ENCODE assay signal across 17 cellular contexts in genomic region chr12:117361312-117361670, GRCh38. TPM values are rescaled to one million over a fixed set of nuclear protein-coding genes. Genes with fewer than 3 reads are reported as not detected.
A peak's percentile ranks its signal among the peaks of the same experiment; 100 is the strongest.
DNase-seq lines count a peak whose midpoint lies in the region; ATAC-seq, FAIRE-seq and TF ChIP-seq lines count a peak whose summit lies in the region.
"Had no signal": no experiment of that assay in that cellular context is flagged by ENCODE, and none has a peak within 500 bp of the region (broad histone marks: within the 10 kb centered on the region; RNA-seq: fewer than 3 reads in every experiment).

TSS of gene NOS1 (minus strand) at chr12:117361626. CDS start at chr12:117331069, 30,557 bp downstream.

- H3K79me2 ChIP-seq in K562 (ENCODE audit: control insufficient read depth, insufficient read depth, low read length) = no peaks in the 10 kb centered on the region

- in situ Hi-C loops in K562 (cut with MboI) = no loop called here

- peak within 1 kb of the TSS; percentile 94 for H3K4me3 ChIP-seq in HUES6 (ENCODE audit: low read depth, low read length)
- no peak within 1 kb of the TSS for H3K4me3 ChIP-seq in K562

- intact Hi-C loops in K562 (cut with micrococcal nuclease) = loop anchor here (10.0 kb wide), 1 partner anchor 126 kb away; no protein-coding TSS in a partner anchor

- no peak for TF ChIP-seq CTCF in K562 (IDR thresholded peaks at IDR 0.05 in 2 of 3, conservative IDR thresholded peaks at IDR 0.05 in 1 of 3; ENCODE audit: insufficient read depth in 2 of 3, low read depth in 1 of 3, low read length in 3 of 3)

- H3K27ac ChIP-seq in HUES6 (ENCODE audit: low read depth, low read length) = no peak within 1 kb of the TSS
- no peak within 1 kb of the TSS for H3K27ac ChIP-seq in K562 (ENCODE audit: extremely low read depth, low read depth, low read length)
- H3K27ac ChIP-seq: C4-2B had no signal

- DNase-seq in K562 (ENCODE audit: extremely low read depth in 1 of 4, low spot score in 3 of 4) (no peak), iPS-NIHi7 (ENCODE audit: extremely low spot score) (peak; percentile 45), retina (peak; percentile 29), NOMO-1 treated with DMSO at 0.1 percent for 48 hours (lab: John Stamatoyannopoulos, UW; ENCODE audit: unreplicated experiment) (no peak), NCI-H1092 (lab: John Stamatoyannopoulos, UW) (no peak), cerebellar cortex (ENCODE audit: low spot score) (no peak)
- DNase-seq in activated CD4-positive, CD25-positive, alpha-beta regulatory T cell treated with anti-CD3 and anti-CD28 coated beads, Interleukin-2, amount 50 U/mL, for 72 hours = no peak
- DNase-seq: activated CD8-positive, alpha-beta T cell treated with anti-CD3 and anti-CD28 coated beads for 36 hours; activated effector memory CD4-positive, alpha-beta T cell treated with anti-CD3 and anti-CD28 coated beads, Interleukin-2, amount 50 U/mL, for 16 hours; GDM1; Kasumi-1; NCI-H526 treated with DMSO at 0.1 percent for 48 hours; stimulated activated CD4-positive, alpha-beta T cell treated with anti-CD3 and anti-CD28 coated beads, Interleukin-4, amount 100 ng/mL, for 24 hours; T1000 had no signal

- no peak for ATAC-seq in K562
- ATAC-seq: activated CD8-positive, alpha-beta T cell treated with anti-CD3 and anti-CD28 coated beads for 36 hours; stimulated activated memory B cell treated with anti-CD40 and anti-IgM and Interleukin-4, amounts not matched to agents 10 μg/mL and 1 μg/mL and 100 μg/mL, for 72 hours had no signal

- no peak for TF ChIP-seq POLR2A in K562 (conservative IDR thresholded peaks at IDR 0.05)

- no peak for TF ChIP-seq RAD21 in K562 (CRISPR knock-in tag; conservative IDR thresholded peaks at IDR 0.05 in 1 of 2, IDR thresholded peaks at IDR 0.05 in 1 of 2)

- CTCF ChIA-PET in K562 (lab: Yijun Ruan, JAX; ENCODE audit: low intra/inter-chr PET ratio) = no interaction called here

- no peaks in the 10 kb centered on the region; the same call in 1 of the 2 replicates for H4K20me1 ChIP-seq in K562 (replicated peaks; ENCODE audit: control insufficient read depth, insufficient read depth, low read length)

- H3K4me1 ChIP-seq in HUES6 (ENCODE audit: control insufficient read depth, insufficient read depth, low read length) (0 out of 2 replicates have a peak, but pooled peaks cover 3% of the 10 kb centered on the region), K562 (replicated peaks in 1 of 2; ENCODE audit: control insufficient read depth in 2 of 2, insufficient read depth in 2 of 2, low read length in 2 of 2) (peaks cover 0 to 6% of the 10 kb centered on the region in 2 experiments; a peak in 1 of 5 replicates)

- H3K4me2 ChIP-seq in K562 (ENCODE audit: insufficient read depth, low read length) = no peak within 1 kb of the TSS

- BruUV-seq in K562 (replicated peaks; lab: Mats Ljungman, UMichigan) = no TSS peak

- POLR2A ChIA-PET in K562 (lab: Yijun Ruan, JAX) = no interaction called here

- H3K36me3 ChIP-seq in HUES6 (ENCODE audit: control insufficient read depth, insufficient read depth, low read length) = no peaks in the 10 kb centered on the region
- H3K36me3 ChIP-seq in K562 (ENCODE audit: control insufficient read depth, insufficient read depth, low read length) = no peaks in the 10 kb centered on the region

- 2% methylated on average over 19 of the region's 34 CpGs for WGBS in K562 (ENCODE audit: insufficient coverage, low coverage, missing lambda C conversion rate)

- no peak for TF ChIP-seq EP300 in K562 (IDR thresholded peaks at IDR 0.05; ENCODE audit: low read length)

- H3K9me3 ChIP-seq in HUES6 (ENCODE audit: control insufficient read depth, insufficient read depth, low read depth, low read length) (no peaks in the 10 kb centered on the region), K562 (replicated peaks; ENCODE audit: control insufficient read depth, insufficient read depth, low read depth, low read length) (no peaks in the 10 kb centered on the region)

- H3K9ac ChIP-seq in HUES6 (ENCODE audit: low read length) (peak within 1 kb of the TSS; percentile 42), K562 (ENCODE audit: insufficient read depth in 1 of 2, low read depth in 2 of 2, low read length in 2 of 2) (no peak within 1 kb of the TSS)

- H3K27me3 ChIP-seq in HUES6 (ENCODE audit: control insufficient read depth, insufficient read depth, low read length) (peaks cover 100% of the 10 kb centered on the region), K562 (ENCODE audit: control insufficient read depth in 2 of 2, insufficient read depth in 2 of 2, low read length in 2 of 2) (peaks cover 2 to 48% of the 10 kb centered on the region in 2 experiments; a peak in 2 of 5 replicates)

- no peak within 1 kb of the TSS for H2AFZ ChIP-seq in K562 (ENCODE audit: low read depth, low read length)

- H3K9me1 ChIP-seq in K562 (ENCODE audit: control insufficient read depth, insufficient read depth, low read length) = no peaks in the 10 kb centered on the region

- FAIRE-seq in K562 (lab: Jason Lieb, UNC) = no peak

TF ChIP-seq in K562, 482 proteins besides CTCF, POLR2A, EP300 and RAD21:
- TF ChIP-seq PCBP1 (IDR thresholded peaks at IDR 0.05; ENCODE audit: low read depth, low read length, poor library complexity, severe bottlenecking) = peak; percentile 17
- TF ChIP-seq FOXA1 (IDR thresholded peaks at IDR 0.05; ENCODE audit: borderline replicate concordance) = no peak
- peak; percentile 6 for TF ChIP-seq HNRNPK (IDR thresholded peaks at IDR 0.05; ENCODE audit: low read depth, low read length, poor library complexity, severe bottlenecking)

RNA-seq across cellular contexts. Expression of gene NOS1, which starts in this region (rescaled TPM):
- total RNA-seq in K562 (2011; cell fraction: chromatin; rRNA removed; ENCODE audit: low replicate concordance) = not detected in 2 replicates
- total RNA-seq in K562 (2011; cell fraction: nucleolus; rRNA removed) = not detected in 2 replicates
- not detected in 2 replicates for total RNA-seq in K562 (2011; cell fraction: nucleoplasm; rRNA removed)
- total RNA-seq in K562 (2014; rRNA removed) = not detected in 2 replicates
- total RNA-seq in K562 (2014; rRNA removed; fragmentation: Illumina TruSeq; extraction: Trizol) = not detected in 2 replicates
- total RNA-seq in K562 (2015; rRNA removed; fragmentation: Illumina TruSeq; extraction: Trizol) = not detected in 2 replicates
- total RNA-seq in K562 (2021) = 0.02 TPM in 1 of 2 replicates, not detected in the other
- polyA plus RNA-seq in K562 (2011; rRNA removed) = not detected in 2 replicates
- not detected in 2 replicates for polyA plus RNA-seq in K562 (2011; cell fraction: cytosol; rRNA removed)
- polyA plus RNA-seq in K562 (2011; cell fraction: nucleus; rRNA removed) = not detected in 2 replicates
- polyA plus RNA-seq in K562 (2012) = not detected in 2 replicates
- polyA plus RNA-seq in K562 (2014; fragmentation: Illumina TruSeq; extraction: Trizol) = not detected in 2 replicates
- not detected for polyA plus RNA-seq in K562 (2014; fragmentation: Nextera tagmentation; extraction: Ambion mirVana)
- polyA plus RNA-seq in K562 (2014; rRNA removed) = not detected in 2 replicates
- polyA minus RNA-seq in K562 (2011; rRNA and poly(A)+ RNA removed) = not detected in 2 replicates
- polyA minus RNA-seq in K562 (2011; cell fraction: cytosol; rRNA and poly(A)+ RNA removed) = not detected in 2 replicates
- not detected in 2 replicates for polyA minus RNA-seq in K562 (2011; cell fraction: nucleus; rRNA and poly(A)+ RNA removed)
- total RNA-seq: activated CD8-positive, alpha-beta T cell treated with anti-CD3 and anti-CD28 coated beads for 36 hours had no signal

Comparison
In these comparisons a context has a peak if more than half of its experiments do, and no peak if none do; other contexts are left out.
1. DNase-seq: peak in iPS-NIHi7 (single experiment) and retina (single experiment); none in K562 (0 of 4), activated CD4-positive, CD25-positive, alpha-beta regulatory T cell treated with anti-CD3 and anti-CD28 coated beads, Interleukin-2, amount 50 U/mL, for 72 hours (single experiment), NOMO-1 treated with DMSO at 0.1 percent for 48 hours (single experiment), NCI-H1092 (single experiment) and cerebellar cortex (single experiment).